ENCODE assay signal across 8 cellular contexts in the genomic region with DNA sequence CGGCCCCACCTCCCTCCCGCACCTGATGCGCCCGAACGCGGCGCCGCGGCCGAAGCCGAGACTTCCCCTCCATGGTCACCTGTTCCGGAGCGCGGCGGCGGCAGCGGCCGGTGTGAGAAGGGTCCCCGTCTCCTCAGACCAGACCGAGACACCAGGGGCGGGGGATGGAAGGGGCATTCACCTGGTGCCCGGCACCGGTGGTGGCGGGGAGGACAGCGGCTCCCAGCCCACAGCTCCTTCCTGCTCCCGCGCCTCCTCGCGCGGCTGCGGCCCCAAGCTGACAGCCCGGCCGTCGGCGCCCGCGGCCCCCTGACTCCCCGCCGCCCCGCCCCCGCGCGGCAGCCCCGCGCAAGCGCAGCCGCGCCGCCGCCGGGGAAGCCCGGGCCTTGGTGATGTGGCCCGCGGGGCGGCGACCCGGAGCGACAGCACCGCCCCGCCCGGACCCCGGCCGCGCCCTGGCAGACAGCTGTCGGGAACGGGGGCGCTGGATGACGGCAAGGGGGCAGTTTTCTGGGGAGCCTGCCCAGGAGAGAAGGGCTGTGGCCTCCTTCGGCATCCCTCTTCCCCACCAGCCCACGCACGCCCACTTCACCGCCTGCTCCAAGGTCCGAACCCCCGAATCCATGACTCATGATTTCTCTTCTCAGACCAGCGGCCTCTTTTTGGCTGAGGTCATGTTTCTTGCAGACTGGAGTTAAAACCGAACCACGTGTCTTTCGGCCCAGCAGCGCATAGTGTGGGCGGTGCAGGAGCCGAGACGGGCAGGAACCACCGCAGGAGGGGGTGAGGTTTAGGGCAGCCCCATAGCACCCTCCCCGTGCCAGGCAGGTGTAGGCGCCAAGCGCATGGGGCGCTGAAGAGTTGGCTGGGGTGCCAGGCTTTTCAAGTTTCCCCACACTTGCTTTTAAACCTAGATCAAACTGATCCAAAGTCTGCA. TPM values are rescaled to one million over a fixed set of nuclear protein-coding genes. Genes with fewer than 3 reads are reported as not detected.
DNase-seq lines count a peak whose midpoint lies in the region; ATAC-seq and TF ChIP-seq lines count a peak whose summit lies in the region.

A gene with protein sequence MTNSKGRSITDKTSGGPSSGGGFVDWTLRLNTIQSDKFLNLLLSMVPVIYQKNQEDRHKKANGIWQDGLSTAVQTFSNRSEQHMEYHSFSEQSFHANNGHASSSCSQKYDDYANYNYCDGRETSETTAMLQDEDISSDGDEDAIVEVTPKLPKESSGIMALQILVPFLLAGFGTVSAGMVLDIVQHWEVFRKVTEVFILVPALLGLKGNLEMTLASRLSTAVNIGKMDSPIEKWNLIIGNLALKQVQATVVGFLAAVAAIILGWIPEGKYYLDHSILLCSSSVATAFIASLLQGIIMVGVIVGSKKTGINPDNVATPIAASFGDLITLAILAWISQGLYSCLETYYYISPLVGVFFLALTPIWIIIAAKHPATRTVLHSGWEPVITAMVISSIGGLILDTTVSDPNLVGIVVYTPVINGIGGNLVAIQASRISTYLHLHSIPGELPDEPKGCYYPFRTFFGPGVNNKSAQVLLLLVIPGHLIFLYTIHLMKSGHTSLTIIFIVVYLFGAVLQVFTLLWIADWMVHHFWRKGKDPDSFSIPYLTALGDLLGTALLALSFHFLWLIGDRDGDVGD (minus strand): TSS at position 282 of the 937 bp plus-strand sequence. CDS start 29,763 bp downstream, outside the sequence.

- peak within 1 kb of the TSS; percentile 84 for H3K4me3 Mint-ChIP-seq in activated naive CD8-positive, alpha-beta T cell treated with anti-CD3 and anti-CD28 coated beads for 36 hours

- H3K9me2 ChIP-seq in GM23248 (ENCODE audit: insufficient read depth) = no peaks in the 10 kb centered on the region
- H3K9me2 ChIP-seq in Karpas-422 (replicated peaks; ENCODE audit: insufficient read depth, low read length) = no peaks in the 10 kb centered on the region

- no peaks in the 10 kb centered on the region for H3K9me3 Mint-ChIP-seq in activated naive CD8-positive, alpha-beta T cell treated with anti-CD3 and anti-CD28 coated beads for 36 hours

- H3K4me1 ChIP-seq in GM23248 (ENCODE audit: insufficient read depth) (peaks cover 23% of the 10 kb centered on the region), Karpas-422 (ENCODE audit: low read length) (peaks cover 15% of the 10 kb centered on the region), parathyroid adenoma (peaks cover 14% of the 10 kb centered on the region), tibial artery (peaks cover 0 to 42% (median 12%) of the 10 kb centered on the region in 4 donors)

- 0 to 3% methylated on average over 41 to 69 of the region's 87 CpGs for WGBS in GM23248 (ENCODE audit: low coverage in 1 of 2, low lambda C conversion rate in 2 of 2, missing lambda C conversion rate in 2 of 2), 2 experiments

- H3K9ac ChIP-seq in GM23248 (peak within 1 kb of the TSS; percentile 90), Karpas-422 (ENCODE audit: low read length) (peak within 1 kb of the TSS; percentile 71), parathyroid adenoma (no peak within 1 kb of the TSS)

- H3K36me3 Mint-ChIP-seq in activated naive CD8-positive, alpha-beta T cell treated with anti-CD3 and anti-CD28 coated beads for 36 hours = no peaks in the 10 kb centered on the region

- H2AFZ ChIP-seq in GM23248 (peak within 1 kb of the TSS; percentile 94), Karpas-422 (ENCODE audit: low read length) (peak within 1 kb of the TSS; percentile 94), parathyroid adenoma (peak within 1 kb of the TSS; percentile 98)

- peaks cover 24% of the 10 kb centered on the region for H3F3A ChIP-seq in GM23248 (ENCODE audit: insufficient read depth)

- H3K36me3 ChIP-seq in GM23248 (ENCODE audit: low read depth) (no peaks in the 10 kb centered on the region), Karpas-422 (ENCODE audit: insufficient read depth, low read length) (no peaks in the 10 kb centered on the region), parathyroid adenoma (ENCODE audit: control insufficient read depth, insufficient read depth, low read length) (no peaks in the 10 kb centered on the region), tibial artery (no peaks in the 10 kb centered on the region)

- intact Hi-C loops in Right ventricle myocardium superior (cut with DNase I) (no loop called here), tibial artery (cut with DNase I; ENCODE audit: low total_unique reads) (no loop called here)

- H3K27me3 ChIP-seq in GM23248 (replicated peaks; ENCODE audit: insufficient read depth) (no peaks in the 10 kb centered on the region), Karpas-422 (ENCODE audit: low read length) (no peaks in the 10 kb centered on the region), parathyroid adenoma (ENCODE audit: control insufficient read depth, insufficient read depth, low read length) (no peaks in the 10 kb centered on the region), tibial artery (no peaks in the 10 kb centered on the region)

- in situ Hi-C loops in GM23248 (cut with MboI) = no loop called here

- peak; percentile 35 for TF ChIP-seq CTCF in parathyroid adenoma (IDR thresholded peaks at IDR 0.05)
- TF ChIP-seq CTCF in tibial artery (IDR thresholded peaks at IDR 0.05) = peak; percentile 8 to 68

- DNase-seq in GM04503 (ENCODE audit: low read depth) (peak; percentile 74), GM23248 (peak; percentile 98), Karpas-422 (peak; percentile 85), SKM-1 (lab: John Stamatoyannopoulos, UW; ENCODE audit: unreplicated experiment) (peak; percentile 9), Right ventricle myocardium superior (peak; percentile 81), tibial artery (peak; percentile 90 to 91)
- DNase-seq in activated naive CD8-positive, alpha-beta T cell treated with anti-CD3 and anti-CD28 coated beads for 36 hours = peak; percentile 89

- H3K4me2 ChIP-seq in GM23248 (ENCODE audit: unreplicated experiment) (peak within 1 kb of the TSS; percentile 95), Karpas-422 (ENCODE audit: low read depth, low read length, poor library complexity, severe bottlenecking) (peak within 1 kb of the TSS; percentile 74), parathyroid adenoma (ENCODE audit: low read length) (peak within 1 kb of the TSS; percentile 58)

- H3K9me3 ChIP-seq in GM23248 (ENCODE audit: low read depth) (no peaks in the 10 kb centered on the region), Karpas-422 (ENCODE audit: low read length) (no peaks in the 10 kb centered on the region), parathyroid adenoma (ENCODE audit: control insufficient read depth, low read length) (no peaks in the 10 kb centered on the region), tibial artery (no peaks in the 10 kb centered on the region)

- H3K27ac ChIP-seq in GM23248 (peak within 1 kb of the TSS; percentile 85), Karpas-422 (ENCODE audit: low read length) (no peak within 1 kb of the TSS), parathyroid adenoma (peak within 1 kb of the TSS; percentile 83), tibial artery (peak within 1 kb of the TSS; percentile 91 to 95)

- H3K4me3 ChIP-seq in GM23248 (peak within 1 kb of the TSS; percentile 96), Karpas-422 (ENCODE audit: low read length) (peak within 1 kb of the TSS; percentile 70), parathyroid adenoma (ENCODE audit: low read depth, low read length) (peak within 1 kb of the TSS; percentile 66), tibial artery (peak within 1 kb of the TSS; percentile 86 to 91)

- H3K27ac Mint-ChIP-seq in activated naive CD8-positive, alpha-beta T cell treated with anti-CD3 and anti-CD28 coated beads for 36 hours = peak within 1 kb of the TSS; percentile 85

- peaks cover 32% of the 10 kb centered on the region for H3K27me3 Mint-ChIP-seq in activated naive CD8-positive, alpha-beta T cell treated with anti-CD3 and anti-CD28 coated beads for 36 hours

- peaks cover 26% of the 10 kb centered on the region for H3K4me1 Mint-ChIP-seq in activated naive CD8-positive, alpha-beta T cell treated with anti-CD3 and anti-CD28 coated beads for 36 hours

- no peaks in the 10 kb centered on the region for H4K20me1 ChIP-seq in GM23248 (ENCODE audit: insufficient read depth)
- no peaks in the 10 kb centered on the region for H4K20me1 ChIP-seq in Karpas-422 (ENCODE audit: insufficient read depth, low read depth, low read length)

- H3K79me2 ChIP-seq in GM23248 (ENCODE audit: insufficient read depth) (no peaks in the 10 kb centered on the region; the same call in 1 of the 2 replicates), Karpas-422 (ENCODE audit: low read length) (no peaks in the 10 kb centered on the region), parathyroid adenoma (no peaks in the 10 kb centered on the region)

- ATAC-seq in Right ventricle myocardium superior (ENCODE audit: poor library complexity) = peak; percentile 95

RNA-seq across cellular contexts. Expression of the gene that starts here (rescaled TPM):
- total RNA-seq in GM23248 (2014; rRNA removed; shearing (Covaris generic)) = 29.6 and 34.5 TPM in 2 replicates
- 8.9 and 9.3 TPM in 2 replicates for polyA plus RNA-seq in GM23248 (2016; fragmentation: Nextera tagmentation; extraction: Ambion mirVana)
- total RNA-seq in Karpas-422 (2014; rRNA removed; shearing (Covaris generic); ENCODE audit: low replicate concordance) = 0.72 and 2.1 TPM in 2 replicates
- total RNA-seq in activated naive CD8-positive, alpha-beta T cell treated with anti-CD3 and anti-CD28 coated beads for 36 hours = 1 to 10 TPM; 4.6 to 6.4 TPM
- 3.0 TPM for total RNA-seq in Right ventricle myocardium superior

Comparison
In these comparisons a context has a peak if more than half of its experiments do, and no peak if none do; other contexts are left out.
1. DNase-seq: peak in every context shown above with its lines; median percentile 98 in GM23248; 90 in tibial artery; 89 in activated naive CD8-positive, alpha-beta T cell treated with anti-CD3 and anti-CD28 coated beads for 36 hours; 85 in Karpas-422; 81 in Right ventricle myocardium superior; 74 in GM04503; 9 in SKM-1.